ENCODE assay signal across 19 cellular contexts in the genomic region with DNA sequence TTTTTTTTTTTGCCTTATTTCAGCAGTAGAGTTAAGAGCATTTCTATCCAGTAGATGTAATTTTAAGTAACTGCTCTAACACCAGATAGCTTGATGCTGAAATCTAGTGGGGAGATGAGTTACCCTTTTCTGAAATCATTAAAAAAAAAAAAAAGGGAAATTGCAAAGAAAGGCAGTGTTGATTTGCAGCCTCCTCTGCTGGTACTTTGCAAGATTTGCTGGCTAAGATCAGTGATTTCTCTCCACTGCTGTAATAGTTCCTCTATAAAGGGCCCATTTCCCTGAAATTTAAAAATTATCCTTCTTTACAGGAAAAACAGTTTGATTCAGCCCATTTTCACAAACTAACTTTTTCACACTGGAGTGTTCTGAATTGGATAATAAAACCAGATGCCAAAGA.
A peak's percentile ranks its signal among the peaks of the same experiment; 100 is the strongest.
DNase-seq lines count a peak whose midpoint lies in the region; ATAC-seq and TF ChIP-seq lines count a peak whose summit lies in the region.
"Had no signal": no experiment of that assay in that cellular context is flagged by ENCODE, and none has a peak within 500 bp of the region (broad histone marks: within the 10 kb centered on the region; RNA-seq: fewer than 3 reads in every experiment).

No MANE protein-coding gene starts in this region.

- H3K4ac ChIP-seq in H9 (ENCODE audit: low read depth, low read length) = no peak overlapping the region

- H4K20me1 ChIP-seq in H9 (ENCODE audit: control insufficient read depth, insufficient read depth, insufficient read length) = no peaks in the 10 kb centered on the region
- H4K20me1 ChIP-seq in PC-3 (ENCODE audit: low read length) = no peaks in the 10 kb centered on the region

- no peaks in the 10 kb centered on the region for H3K36me3 ChIP-seq in A673 (ENCODE audit: insufficient read depth, low read length, poor library complexity, severe bottlenecking)
- no peaks in the 10 kb centered on the region for H3K36me3 ChIP-seq in PC-3 (ENCODE audit: low read depth, low read length)
- H3K36me3 ChIP-seq: right atrium auricular region, SJCRH30 had no signal

- TF ChIP-seq CTCF in A673 (conservative IDR thresholded peaks at IDR 0.05; ENCODE audit: low read depth, low read length) (peak; percentile 48), H9 (conservative IDR thresholded peaks at IDR 0.05) (peak; percentile 51), PC-3 (conservative IDR thresholded peaks at IDR 0.05; ENCODE audit: low read depth, low read length) (peak; percentile 42), mesothelial cell of epicardium (IDR thresholded peaks at IDR 0.05; ENCODE audit: unreplicated experiment) (no peak)

- H3K4me1 Mint-ChIP-seq in H9 (peaks cover 0 to 7% of the 10 kb centered on the region in 2 experiments; a peak in 3 of 4 replicates), mesothelial cell of epicardium (peaks cover 18% of the 10 kb centered on the region)
- peaks cover 2% of the 10 kb centered on the region for H3K4me1 Mint-ChIP-seq in activated CD8-positive, alpha-beta T cell treated with anti-CD3 and anti-CD28 coated beads, Interleukin-2, amount 10 ng/mL, durations not matched to agents 7 days and 5 days (ENCODE audit: low read depth)

- no peaks in the 10 kb centered on the region for H3F3A ChIP-seq in PC-3 (ENCODE audit: low read length, unreplicated experiment)

- H3K79me2 ChIP-seq in H9 (ENCODE audit: insufficient read depth, low read length) (no peaks in the 10 kb centered on the region), PC-3 (ENCODE audit: low read length) (no peaks in the 10 kb centered on the region)

- H3K27ac Mint-ChIP-seq in H9 (no peak overlapping the region), mesothelial cell of epicardium (no peak overlapping the region)
- H3K27ac Mint-ChIP-seq in activated CD8-positive, alpha-beta T cell treated with anti-CD3 and anti-CD28 coated beads, Interleukin-2, amount 10 ng/mL, durations not matched to agents 7 days and 5 days = no peak overlapping the region
- H3K27ac Mint-ChIP-seq: naive B cell had no signal

- H3K4me3 ChIP-seq in A673 (ENCODE audit: low read depth, low read length, poor library complexity, severe bottlenecking) (no peak overlapping the region), PC-3 (ENCODE audit: low read length) (no peak overlapping the region)
- H3K4me3 ChIP-seq: right atrium auricular region, SJCRH30 had no signal

- no peak overlapping the region for H3K23ac ChIP-seq in H9 (ENCODE audit: insufficient read length, low read depth, low read length)

- H3K36me3 Mint-ChIP-seq in H9 (ENCODE audit: insufficient read depth in 1 of 3, low read depth in 3 of 3) (no peaks in the 10 kb centered on the region), mesothelial cell of epicardium (no peaks in the 10 kb centered on the region)
- no peaks in the 10 kb centered on the region for H3K36me3 Mint-ChIP-seq in activated CD8-positive, alpha-beta T cell treated with anti-CD3 and anti-CD28 coated beads, Interleukin-2, amount 10 ng/mL, durations not matched to agents 7 days and 5 days (ENCODE audit: low read depth)
- H3K36me3 Mint-ChIP-seq: naive B cell had no signal

- no peak overlapping the region for H2BK15ac ChIP-seq in H9 (ENCODE audit: low read depth, low read length)

- intact Hi-C loops in A673 (cut with micrococcal nuclease; ENCODE audit: unreplicated experiment) = loop anchor here (10.0 kb wide), 3 partner anchors 213 to 887 kb away; no protein-coding TSS in a partner anchor
- intact Hi-C loops in PC-3 (cut with micrococcal nuclease) = no loop called here
- intact Hi-C loops in posterior vena cava (cut with DNase I) = no loop called here

- no peak overlapping the region for H3K27ac ChIP-seq in A673 (ENCODE audit: low read depth, low read length, poor library complexity, severe bottlenecking)
- no peak overlapping the region for H3K27ac ChIP-seq in H9 (ENCODE audit: insufficient read length, low read depth, low read length)
- H3K27ac ChIP-seq in PC-3 (ENCODE audit: low read length) = no peak overlapping the region
- H3K27ac ChIP-seq: right atrium auricular region, SJCRH30 had no signal

- no peak overlapping the region for H3K18ac ChIP-seq in H9 (ENCODE audit: insufficient read length, low read depth, low read length)

- no peak overlapping the region for H3T11ph ChIP-seq in H9 (ENCODE audit: low read length)

- no peak overlapping the region for H3K14ac ChIP-seq in H9 (ENCODE audit: insufficient read depth, low read length)

- H2AFZ ChIP-seq in H9 (ENCODE audit: low read length) (no peak overlapping the region), PC-3 (ENCODE audit: low read length) (no peak overlapping the region)

- H3K4me1 ChIP-seq in A673 (ENCODE audit: insufficient read depth, low read length, poor library complexity, severe bottlenecking) = no peaks in the 10 kb centered on the region
- no peaks in the 10 kb centered on the region for H3K4me1 ChIP-seq in H9 (ENCODE audit: insufficient read depth, low read length)
- H3K4me1 ChIP-seq in PC-3 (ENCODE audit: insufficient read depth, low read length) = no peaks in the 10 kb centered on the region
- H3K4me1 ChIP-seq: right atrium auricular region had no signal

- no peaks in the 10 kb centered on the region for H3K23me2 ChIP-seq in H9 (ENCODE audit: insufficient read length, low read depth, low read length, poor library complexity, severe bottlenecking)

- DNase-seq in A673 (ENCODE audit: low spot score) (no peak), H9 (no peak), PC-3 (no peak), fibroblast of gingiva (ENCODE audit: low read depth) (peak; percentile 22), mesothelial cell of epicardium (ENCODE audit: low spot score in 2 of 2, unreplicated experiment in 2 of 2) (no peak), posterior vena cava (ENCODE audit: low spot score) (no peak)
- no peak for DNase-seq in activated CD8-positive, alpha-beta T cell treated with anti-CD3 and anti-CD28 coated beads, Interleukin-2, amount 10 ng/mL, durations not matched to agents 7 days and 5 days
- DNase-seq: activated T-cell treated with anti-CD3 and anti-CD28 coated beads for 4 hours; DMS153; GOT3; left colon; naive B cell; NCI-H524; SJCRH30; stimulated activated CD4-positive, alpha-beta T cell treated with anti-CD3 and anti-CD28 coated beads, Interleukin-4, amount 100 ng/mL, for 4 hours; stimulated activated naive CD8-positive, alpha-beta T cell treated with anti-CD3 and anti-CD28 coated beads, Interleukin-15, Interleukin-2, amounts not matched to agents 100 U/mL and 50 U/mL, for 24 hours had no signal

- no peaks in the 10 kb centered on the region for H3K9me3 Mint-ChIP-seq in H9
- no peaks in the 10 kb centered on the region for H3K9me3 Mint-ChIP-seq in activated CD8-positive, alpha-beta T cell treated with anti-CD3 and anti-CD28 coated beads, Interleukin-2, amount 10 ng/mL, durations not matched to agents 7 days and 5 days (ENCODE audit: insufficient read depth)
- H3K9me3 Mint-ChIP-seq in mesothelial cell of epicardium = no peaks in the 10 kb centered on the region
- H3K9me3 Mint-ChIP-seq: naive B cell had no signal

- no TSS peak for BruUV-seq in A673 (replicated peaks; lab: Mats Ljungman, UMichigan)
- BruUV-seq in PC-3 (replicated peaks; lab: Mats Ljungman, UMichigan) = no TSS peak

- POLR2A ChIA-PET in A673 (lab: Charles Lee; ENCODE audit: low non-redundant PET) (no interaction called here), PC-3 (lab: Charles Lee; ENCODE audit: unreplicated experiment) (no interaction called here)
- POLR2A ChIA-PET in activated CD8-positive, alpha-beta T cell treated with anti-CD3 and anti-CD28 coated beads, Interleukin-2, amount 10 ng/mL, durations not matched to agents 7 days and 5 days (lab: Charles Lee) = no interaction called here

- ATAC-seq in PC-3 (no peak), HG03565 (IDR thresholded peaks at IDR 0.05; ENCODE audit: unreplicated experiment) (no peak)
- no peak for ATAC-seq in activated CD8-positive, alpha-beta T cell treated with anti-CD3 and anti-CD28 coated beads, Interleukin-2, amount 10 ng/mL, durations not matched to agents 7 days and 5 days
- ATAC-seq: activated CD4-positive, CD25-positive, alpha-beta regulatory T cell treated with anti-CD3 and anti-CD28 coated beads, Interleukin-2, amount 50 U/mL, for 24 hours; left colon; stimulated activated naive CD8-positive, alpha-beta T cell treated with anti-CD3 and anti-CD28 coated beads, Interleukin-15, Interleukin-2, amounts not matched to agents 100 U/mL and 50 U/mL, for 24 hours had no signal

- no peak overlapping the region for H2BK5ac ChIP-seq in H9 (ENCODE audit: insufficient read length, low read length)

- H3K9me3 ChIP-seq in A673 (ENCODE audit: low read depth, low read length, poor library complexity, severe bottlenecking) (no peaks in the 10 kb centered on the region), H9 (ENCODE audit: control insufficient read depth, low read depth, low read length) (no peaks in the 10 kb centered on the region), PC-3 (ENCODE audit: low read length) (no peaks in the 10 kb centered on the region)
- H3K9me3 ChIP-seq: right atrium auricular region, SJCRH30 had no signal

- H3K9ac ChIP-seq in H9 (ENCODE audit: extremely low read depth, insufficient read length, low read length) (no peak overlapping the region), PC-3 (ENCODE audit: low read length) (no peak overlapping the region)

- H3K4me2 ChIP-seq in H9 (ENCODE audit: insufficient read depth, insufficient read length, low read length) = no peak overlapping the region
- H3K4me2 ChIP-seq in PC-3 (ENCODE audit: low read length) = no peak overlapping the region

- no peak overlapping the region for H2BK12ac ChIP-seq in H9 (ENCODE audit: insufficient read length, low read depth, low read length)

- no peaks in the 10 kb centered on the region; the same call in 1 of the 2 replicates for H3K27me3 Mint-ChIP-seq in H9 (ENCODE audit: low read depth)
- H3K27me3 Mint-ChIP-seq in activated CD8-positive, alpha-beta T cell treated with anti-CD3 and anti-CD28 coated beads, Interleukin-2, amount 10 ng/mL, durations not matched to agents 7 days and 5 days (ENCODE audit: low read depth) = no peaks in the 10 kb centered on the region
- no peaks in the 10 kb centered on the region for H3K27me3 Mint-ChIP-seq in mesothelial cell of epicardium (ENCODE audit: low read depth)
- H3K27me3 Mint-ChIP-seq: naive B cell had no signal

- no peak overlapping the region for H4K91ac ChIP-seq in H9 (ENCODE audit: insufficient read length, low read depth, low read length)

- H3K56ac ChIP-seq in H9 (ENCODE audit: insufficient read length, low read depth, low read length) = no peak overlapping the region

- H4K5ac ChIP-seq in H9 (ENCODE audit: insufficient read length, low read depth, low read length) = no peak overlapping the region

- no peak overlapping the region for H2BK120ac ChIP-seq in H9 (ENCODE audit: low read depth, low read length, poor library complexity, severe bottlenecking)

- H2AK5ac ChIP-seq in H9 (ENCODE audit: insufficient read length, low read length) = no peak overlapping the region

- no peak overlapping the region for H2BK20ac ChIP-seq in H9 (ENCODE audit: low read depth, low read length, poor library complexity, severe bottlenecking)

- CTCF ChIA-PET in A673 (lab: Charles Lee) = no interaction called here
- CTCF ChIA-PET in PC-3 (lab: Charles Lee) = no interaction called here
- CTCF ChIA-PET in activated CD8-positive, alpha-beta T cell treated with anti-CD3 and anti-CD28 coated beads, Interleukin-2, amount 10 ng/mL, durations not matched to agents 7 days and 5 days (lab: Charles Lee) = no interaction called here

- H3K4me3 Mint-ChIP-seq in H9 = no peak overlapping the region
- H3K4me3 Mint-ChIP-seq in activated CD8-positive, alpha-beta T cell treated with anti-CD3 and anti-CD28 coated beads, Interleukin-2, amount 10 ng/mL, durations not matched to agents 7 days and 5 days = no peak overlapping the region
- no peak overlapping the region for H3K4me3 Mint-ChIP-seq in mesothelial cell of epicardium
- H3K4me3 Mint-ChIP-seq: naive B cell had no signal

- H3K27me3 ChIP-seq in A673 (replicated peaks; ENCODE audit: insufficient read depth, low read depth, low read length, poor library complexity) (no peaks in the 10 kb centered on the region), H9 (ENCODE audit: insufficient read depth, low read length) (no peaks in the 10 kb centered on the region), PC-3 (ENCODE audit: low read length) (no peaks in the 10 kb centered on the region)
- H3K27me3 ChIP-seq: right atrium auricular region, SJCRH30 had no signal

- H3K9me2 ChIP-seq in PC-3 (replicated peaks; ENCODE audit: low read length) = no peaks in the 10 kb centered on the region

- no peaks in the 10 kb centered on the region for H3K79me1 ChIP-seq in H9 (ENCODE audit: insufficient read depth, low read depth, low read length, poor library complexity, severe bottlenecking)

- H4K8ac ChIP-seq in H9 (replicated peaks; ENCODE audit: insufficient read length, low read depth, low read length) = no peak overlapping the region
